8 cellular contexts compared by ENCODE assay signal in the genomic region with DNA sequence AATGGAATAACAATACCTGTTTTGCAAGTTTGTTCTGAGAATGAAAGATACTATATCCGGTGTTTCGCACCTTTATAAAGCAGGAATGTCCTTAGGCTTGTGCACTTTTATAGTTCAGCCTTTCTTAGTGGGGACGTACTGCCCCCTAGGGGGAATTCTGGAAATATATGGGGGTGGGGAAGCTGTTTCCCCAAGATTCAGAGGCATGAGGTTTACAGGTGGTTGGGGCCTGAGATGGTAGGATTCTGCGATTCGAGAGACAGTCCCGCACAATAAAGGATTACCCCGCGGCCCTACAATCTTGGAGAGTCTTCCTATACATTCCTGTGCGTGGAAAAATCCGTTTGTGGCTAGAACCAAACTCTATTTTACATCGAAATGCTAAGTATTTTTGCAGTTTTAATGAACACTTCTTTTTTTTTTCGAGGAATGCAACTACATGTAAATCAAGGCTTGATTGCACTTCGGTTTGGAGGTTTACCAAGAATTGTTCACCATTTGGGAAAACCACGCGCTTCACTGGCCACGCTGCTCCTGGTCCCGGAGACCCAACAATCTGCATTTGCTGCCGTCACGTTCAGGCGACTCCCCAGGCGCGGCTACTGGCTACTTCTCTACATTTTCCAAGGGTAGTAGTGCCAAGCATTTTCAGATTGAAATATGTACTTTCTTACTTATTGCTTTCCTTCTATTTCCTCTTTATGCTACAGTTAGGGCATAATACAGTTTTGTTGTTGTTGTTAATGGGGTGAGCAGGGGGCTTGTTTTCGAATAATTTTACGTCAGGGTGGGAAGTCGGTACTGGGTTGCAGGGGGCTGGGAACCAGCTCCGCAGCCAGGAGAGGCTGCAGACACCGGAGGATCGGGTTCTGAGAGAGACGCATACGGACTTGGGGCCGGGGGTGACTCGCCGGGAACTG. TPM values are rescaled to one million over a fixed set of nuclear protein-coding genes. Genes with fewer than 3 reads are reported as not detected.
DNase-seq lines count a peak whose midpoint lies in the region; ATAC-seq and TF ChIP-seq lines count a peak whose summit lies in the region.

No MANE protein-coding gene starts in this region.

- H3K36me3 Mint-ChIP-seq in CD14-positive monocyte = peaks cover 28 to 29% of the 10 kb centered on the region in 2 donors
- no peaks in the 10 kb centered on the region for H3K36me3 Mint-ChIP-seq in natural killer cell

- peak overlapping the region; percentile 89 for H3K4me2 ChIP-seq in PC-3 (ENCODE audit: low read length)

- peaks cover 21% of the 10 kb centered on the region for H3K4me1 Mint-ChIP-seq in CD14-positive monocyte
- peaks cover 12 to 22% of the 10 kb centered on the region in 2 donors for H3K4me1 Mint-ChIP-seq in natural killer cell

- H3K9me3 Mint-ChIP-seq in CD14-positive monocyte (peaks cover 0 to 4% (median 0%) of the 10 kb centered on the region in 7 donors), natural killer cell (no peaks in the 10 kb centered on the region)

- H3F3A ChIP-seq in PC-3 (ENCODE audit: low read length, unreplicated experiment) = no peaks in the 10 kb centered on the region

- H3K27ac Mint-ChIP-seq in CD14-positive monocyte (peak overlapping the region in 4 of 7 donors; percentile 4 to 79 (median 61)), natural killer cell (peak overlapping the region in 1 of 2 donors; percentile 9)

- POLR2A ChIA-PET in PC-3 (lab: Charles Lee; ENCODE audit: unreplicated experiment) = no interaction called here

- TF ChIP-seq CTCF in CD14-positive monocyte (IDR thresholded peaks at IDR 0.05) (peak; percentile 75), PC-3 (conservative IDR thresholded peaks at IDR 0.05; ENCODE audit: low read depth, low read length) (peak; percentile 84), natural killer cell (IDR thresholded peaks at IDR 0.05) (peak; percentile 73)

- no peaks in the 10 kb centered on the region for H4K20me1 ChIP-seq in PC-3 (ENCODE audit: low read length)

- peak overlapping the region; percentile 95 for H2AFZ ChIP-seq in PC-3 (ENCODE audit: low read length)

- no peaks in the 10 kb centered on the region for H3K79me2 ChIP-seq in PC-3 (ENCODE audit: low read length)

- DNase-seq in CD14-positive monocyte (ENCODE audit: low spot score) (no peak), HuH-7.5 (ENCODE audit: low spot score) (peak; percentile 66), PC-3 (peak; percentile 79), activated T-helper 1 cell treated with Interleukin-2 at 50 U/mL for 16 hours (ENCODE audit: low read depth) (peak; percentile 15), fibroblast of peridontal ligament (ENCODE audit: extremely low read depth) (peak; percentile 61), natural killer cell (no peak), superior temporal gyrus (ENCODE audit: extremely low spot score) (peak; percentile 87)

- H3K4me3 Mint-ChIP-seq in CD14-positive monocyte (peak overlapping the region; percentile 92 to 100), natural killer cell (peak overlapping the region; percentile 88)

- intact Hi-C loops in CD14-positive monocyte (cut with micrococcal nuclease) (loop anchor here in 1 of 2 donors (10.0 kb wide), 2 partner anchors 123 to 1003 kb away; no protein-coding TSS in a partner anchor), PC-3 (cut with micrococcal nuclease) (loop anchor here (1.0 to 5.0 kb wide), 4 partner anchors 73 to 232 kb away; no protein-coding TSS in a partner anchor), natural killer cell (cut with micrococcal nuclease) (loop anchor here (1.0 to 5.0 kb wide), 3 partner anchors 127 to 313 kb away; no protein-coding TSS in a partner anchor)

- H3K4me1 ChIP-seq in PC-3 (ENCODE audit: insufficient read depth, low read length) = peaks cover 8% of the 10 kb centered on the region; the same call in 1 of the 2 replicates

- no TSS peak for BruUV-seq in PC-3 (replicated peaks; lab: Mats Ljungman, UMichigan)

- no peaks in the 10 kb centered on the region for H3K9me2 ChIP-seq in PC-3 (replicated peaks; ENCODE audit: low read length)

- H3K9me3 ChIP-seq in PC-3 (ENCODE audit: low read length) = no peaks in the 10 kb centered on the region

- H3K36me3 ChIP-seq in PC-3 (ENCODE audit: low read depth, low read length) = no peaks in the 10 kb centered on the region

- H3K27me3 ChIP-seq in PC-3 (ENCODE audit: low read length) = no peaks in the 10 kb centered on the region

- no peak overlapping the region for H3K27ac ChIP-seq in PC-3 (ENCODE audit: low read length)

- peak overlapping the region; percentile 87 for H3K4me3 ChIP-seq in PC-3 (ENCODE audit: low read length)

- ATAC-seq in GM19397 (IDR thresholded peaks at IDR 0.05; ENCODE audit: unreplicated experiment) = peak; percentile 17
- peak; percentile 72 for ATAC-seq in PC-3
- ATAC-seq in natural killer cell = peak; percentile 56 to 64 (median 64)

- CTCF ChIA-PET in PC-3 (lab: Charles Lee) = interaction anchor here (0.6 to 0.8 kb wide), 4 partner anchors 129 to 345 kb away, joined by 3 read pairs; no protein-coding TSS in a partner anchor

- peak overlapping the region; percentile 37 for H3K9ac ChIP-seq in PC-3 (ENCODE audit: low read length)

- H3K27me3 Mint-ChIP-seq in CD14-positive monocyte (ENCODE audit: low read depth in 3 of 3) = peaks cover 3 to 14% (median 4%) of the 10 kb centered on the region in 3 donors
- H3K27me3 Mint-ChIP-seq in natural killer cell (ENCODE audit: low read depth in 2 of 2) = peaks cover 13 to 22% of the 10 kb centered on the region in 2 donors

RNA-seq across cellular contexts. Expression of gene NEK5, which starts 0.8 kb away (rescaled TPM):
- polyA plus RNA-seq in CD14-positive monocyte = under 1 TPM in 1 of 2 donors, not detected in 1; 0.07 TPM
- total RNA-seq in PC-3 (2014; rRNA removed) = 0.07 TPM in 1 of 2 replicates, not detected in the other
- total RNA-seq in natural killer cell = under 1 TPM in 1 of 3 donors, not detected in 2; 0.13 TPM

RNA-seq across cellular contexts. Expression of gene NEK3, which starts 31.4 kb away (rescaled TPM):
- polyA plus RNA-seq in CD14-positive monocyte = 1 to 10 TPM; 5.7 to 6.1 TPM
- total RNA-seq in PC-3 (2014; rRNA removed) (3.9 and 6.9 TPM in 2 replicates), natural killer cell (10 to 100 TPM in 1 of 3 donors, 1 to 10 TPM in 2; 7.5 to 15.2 (median 8.8) TPM)

Comparison
In these comparisons a context has a peak if more than half of its experiments do, and no peak if none do; other contexts are left out.
1. DNase-seq: peak in HuH-7.5 (single experiment), PC-3 (single experiment), activated T-helper 1 cell treated with Interleukin-2 at 50 U/mL for 16 hours (single experiment), fibroblast of peridontal ligament (single experiment) and superior temporal gyrus (single experiment); none in CD14-positive monocyte (single experiment) and natural killer cell (single experiment).
2. ATAC-seq: peak in every context shown above with its lines; median percentile 72 in PC-3; 64 in natural killer cell; 17 in GM19397.
3. Peak in every context shown above with its lines, with median percentiles within 50 percentile points of each other: CTCF ChIP-seq.